1 cellular context compared by ENCODE assay signal in genomic region chr11:116234989-116235567, GRCh38.
TF ChIP-seq lines count a peak whose summit lies in the region.

No MANE protein-coding gene starts in this region.

TF ChIP-seq in GM23338, 12 proteins besides CTCF, POLR2A, EP300 and RAD21 (continued from another document):
- no peak for TF ChIP-seq REST (IDR thresholded peaks at IDR 0.05; ENCODE audit: unreplicated experiment)
- no peak for TF ChIP-seq ZNF114 (CRISPR knock-in tag; IDR thresholded peaks at IDR 0.05)
TF ChIP-seq in GM23338: peak in this region for 0.
